Comparison of ENCODE assay signal across 26 cellular contexts in the genomic region with DNA sequence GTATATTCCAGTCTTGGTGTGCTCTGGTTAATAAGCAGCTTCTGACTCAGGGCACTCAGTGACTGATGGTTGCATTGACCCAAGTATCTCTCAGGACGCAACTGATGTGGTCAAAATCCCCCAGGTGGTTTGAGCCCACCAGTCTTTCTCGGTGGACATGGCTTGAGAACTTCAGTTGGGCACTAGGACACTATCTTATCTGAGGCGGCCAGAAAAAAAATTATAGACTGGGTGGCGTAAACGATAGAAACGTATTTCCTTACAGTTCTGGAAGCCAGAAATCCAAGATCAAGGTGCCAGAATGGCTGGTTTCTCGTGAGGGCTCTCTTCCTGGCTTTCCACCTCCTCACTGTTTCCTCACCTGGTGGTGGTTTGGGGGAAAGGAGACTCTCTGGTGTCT. TPM values are rescaled to one million over a fixed set of nuclear protein-coding genes. Genes with fewer than 3 reads are reported as not detected.
DNase-seq lines count a peak whose midpoint lies in the region; ATAC-seq and TF ChIP-seq lines count a peak whose summit lies in the region.
"Had no signal": no experiment of that assay in that cellular context is flagged by ENCODE, and none has a peak within 500 bp of the region (broad histone marks: within the 10 kb centered on the region; RNA-seq: fewer than 3 reads in every experiment).

No MANE protein-coding gene starts in this region.

- intact Hi-C loops in activated T-helper 1 cell treated with anti-CD3 and anti-CD28 coated beads, Interleukin-12 subunit alpha, Interleukin-12 subunit beta, Interleukin-2, Interleukin-4 antibody, amounts not matched to agents 30 ng/mL and 10 ng/mL and 1 ng/mL, durations not matched to agents 14 hours and 24 hours and 36 hours (cut with micrococcal nuclease), result loop anchor here (2.0 to 5.0 kb wide), 3 partner anchors 15 to 35 kb away; no protein-coding TSS in a partner anchor

- ATAC-seq in naive B cell (ENCODE audit: low read depth in 2 of 2), result no peak
- ATAC-seq: A549, HCT116, heart left ventricle had no signal

- H3K4me3 ChIP-seq in CD8-positive, alpha-beta memory T cell (ENCODE audit: low read length), result no peak overlapping the region
- H3K4me3 ChIP-seq: A549, heart left ventricle, prostate gland, upper lobe of left lung had no signal

- H3K27me3 Mint-ChIP-seq in activated CD4-positive, alpha-beta T cell treated with anti-CD3 and anti-CD28 coated beads, Interleukin-2, amount 10 ng/mL, durations not matched to agents 7 days and 5 days, result no peaks in the 10 kb centered on the region
- H3K27me3 Mint-ChIP-seq in CD8-positive, alpha-beta memory T cell, result no peaks in the 10 kb centered on the region
- peaks cover 1% of the 10 kb centered on the region for H3K27me3 Mint-ChIP-seq in activated T-helper 1 cell treated with anti-CD3 and anti-CD28 coated beads, Interleukin-12 subunit alpha, Interleukin-12 subunit beta, Interleukin-2, Interleukin-4 antibody, amounts not matched to agents 30 ng/mL and 10 ng/mL and 1 ng/mL, durations not matched to agents 14 hours and 24 hours and 36 hours (ENCODE audit: insufficient read depth)
- no peaks in the 10 kb centered on the region for H3K27me3 Mint-ChIP-seq in naive B cell
- peaks cover 4% of the 10 kb centered on the region for H3K27me3 Mint-ChIP-seq in endothelial cell (ENCODE audit: unreplicated experiment)
- H3K27me3 Mint-ChIP-seq: activated naive CD8-positive, alpha-beta T cell treated with anti-CD3 and anti-CD28 coated beads, Interleukin-2, amount 10 ng/mL, durations not matched to agents 7 days and 5 days had no signal

- no peaks in the 10 kb centered on the region for H3K27me3 ChIP-seq in CD8-positive, alpha-beta memory T cell (ENCODE audit: insufficient read depth, low read length, poor library complexity, severe bottlenecking)
- H3K27me3 ChIP-seq: upper lobe of left lung had no signal

- no peaks in the 10 kb centered on the region for H3K9me3 Mint-ChIP-seq in activated CD4-positive, alpha-beta T cell treated with anti-CD3 and anti-CD28 coated beads, Interleukin-2, amount 10 ng/mL, durations not matched to agents 7 days and 5 days
- H3K9me3 Mint-ChIP-seq in CD8-positive, alpha-beta memory T cell, result no peaks in the 10 kb centered on the region
- H3K9me3 Mint-ChIP-seq in activated T-helper 1 cell treated with anti-CD3 and anti-CD28 coated beads, Interleukin-12 subunit alpha, Interleukin-12 subunit beta, Interleukin-2, Interleukin-4 antibody, amounts not matched to agents 30 ng/mL and 10 ng/mL and 1 ng/mL, durations not matched to agents 14 hours and 24 hours and 36 hours, result no peaks in the 10 kb centered on the region
- H3K9me3 Mint-ChIP-seq in naive B cell (no peaks in the 10 kb centered on the region), endothelial cell (ENCODE audit: unreplicated experiment) (no peaks in the 10 kb centered on the region)
- H3K9me3 Mint-ChIP-seq: activated naive CD8-positive, alpha-beta T cell treated with anti-CD3 and anti-CD28 coated beads, Interleukin-2, amount 10 ng/mL, durations not matched to agents 7 days and 5 days had no signal

- no peaks in the 10 kb centered on the region for H3K36me3 ChIP-seq in CD8-positive, alpha-beta memory T cell (ENCODE audit: insufficient read depth, low read length)
- H3K36me3 ChIP-seq: heart left ventricle, neutrophil, prostate gland, upper lobe of left lung, WERI-Rb-1 had no signal

- DNase-seq in activated CD4-positive, alpha-beta T cell treated with anti-CD3 and anti-CD28 coated beads, Interleukin-2, amount 10 ng/mL, durations not matched to agents 7 days and 5 days, result no peak
- DNase-seq in activated CD4-positive, alpha-beta T cell treated with anti-CD3 and anti-CD28 coated beads, Interleukin-2, amount 50 U/mL, for 48 hours, result no peak
- DNase-seq in CD8-positive, alpha-beta memory T cell, result no peak
- no peak for DNase-seq in activated T-helper 1 cell treated with anti-CD3 and anti-CD28 coated beads, Interleukin-12 subunit alpha, Interleukin-12 subunit beta, Interleukin-2, Interleukin-4 antibody, amounts not matched to agents 30 ng/mL and 10 ng/mL and 1 ng/mL, durations not matched to agents 14 hours and 24 hours and 36 hours (ENCODE audit: low spot score)
- DNase-seq in naive B cell (no peak), endothelial cell (ENCODE audit: low spot score) (no peak), NCI-H2081 (lab: John Stamatoyannopoulos, UW) (no peak)
- DNase-seq in activated CD4-positive, CD25-positive, alpha-beta regulatory T cell (lab: John Stamatoyannopoulos, UW), result no peak
- DNase-seq: activated naive CD8-positive, alpha-beta T cell treated with anti-CD3 and anti-CD28 coated beads, Interleukin-2, amount 10 ng/mL, durations not matched to agents 7 days and 5 days; DMS79 treated with DMSO at 0.1 percent for 48 hours; erythroblast; heart left ventricle; mammary epithelial cell; NCI-H1092 treated with DMSO at 0.1 percent for 48 hours; NCI-H1930; NCI-H526 treated with DMSO at 0.1 percent for 48 hours; RPMI8226; stimulated activated CD4-positive, alpha-beta T cell treated with anti-CD3 and anti-CD28 coated beads, Interleukin-15, amount 100 ng/mL, for 24 hours; upper lobe of left lung; WERI-Rb-1 had no signal

- no peaks in the 10 kb centered on the region for H3K9me3 ChIP-seq in CD8-positive, alpha-beta memory T cell (ENCODE audit: low read length)
- H3K9me3 ChIP-seq: A549, Caco-2, heart left ventricle, neutrophil, prostate gland, upper lobe of left lung had no signal

- peaks cover 63% of the 10 kb centered on the region for H3K4me1 ChIP-seq in CD8-positive, alpha-beta memory T cell (ENCODE audit: insufficient read depth, low read length)
- H3K4me1 ChIP-seq: A549, Caco-2, prostate gland, upper lobe of left lung had no signal

- POLR2A ChIA-PET in activated CD4-positive, alpha-beta T cell treated with anti-CD3 and anti-CD28 coated beads, Interleukin-2, amount 10 ng/mL, durations not matched to agents 7 days and 5 days (lab: Charles Lee), result no interaction called here
- POLR2A ChIA-PET in CD8-positive, alpha-beta memory T cell (lab: Charles Lee), result no interaction called here

- H3K4me3 Mint-ChIP-seq in activated CD4-positive, alpha-beta T cell treated with anti-CD3 and anti-CD28 coated beads, Interleukin-2, amount 10 ng/mL, durations not matched to agents 7 days and 5 days, result no peak overlapping the region
- peak overlapping the region in 2 of 7 donors; percentile 5 to 72 for H3K4me3 Mint-ChIP-seq in CD8-positive, alpha-beta memory T cell
- H3K4me3 Mint-ChIP-seq in activated T-helper 1 cell treated with anti-CD3 and anti-CD28 coated beads, Interleukin-12 subunit alpha, Interleukin-12 subunit beta, Interleukin-2, Interleukin-4 antibody, amounts not matched to agents 30 ng/mL and 10 ng/mL and 1 ng/mL, durations not matched to agents 14 hours and 24 hours and 36 hours, result no peak overlapping the region
- peak overlapping the region in 4 of 8 donors; percentile 49 to 79 (median 56) for H3K4me3 Mint-ChIP-seq in naive B cell
- no peak overlapping the region for H3K4me3 Mint-ChIP-seq in endothelial cell (ENCODE audit: unreplicated experiment)

- H3K27ac ChIP-seq in CD8-positive, alpha-beta memory T cell (ENCODE audit: low read depth, low read length), result no peak overlapping the region
- H3K27ac ChIP-seq: A549, heart left ventricle, neutrophil, prostate gland, upper lobe of left lung, WERI-Rb-1 had no signal

- CTCF ChIA-PET in activated CD4-positive, alpha-beta T cell treated with anti-CD3 and anti-CD28 coated beads, Interleukin-2, amount 10 ng/mL, durations not matched to agents 7 days and 5 days (lab: Charles Lee), result interaction anchor here (1.2 to 2.3 kb wide), 2 partner anchors 11 to 14 kb away, joined by 3 to 10 read pairs; no protein-coding TSS in a partner anchor
- CTCF ChIA-PET in CD8-positive, alpha-beta memory T cell (lab: Charles Lee), result interaction anchor here (1.5 to 3.8 kb wide), 4 partner anchors 10 to 35 kb away, joined by 3 to 38 read pairs (median 6); no protein-coding TSS in a partner anchor

- TF ChIP-seq CTCF in endothelial cell (IDR thresholded peaks at IDR 0.05; ENCODE audit: unreplicated experiment), result no peak

- peak overlapping the region; percentile 7 for H3K27ac Mint-ChIP-seq in activated CD4-positive, alpha-beta T cell treated with anti-CD3 and anti-CD28 coated beads, Interleukin-2, amount 10 ng/mL, durations not matched to agents 7 days and 5 days
- H3K27ac Mint-ChIP-seq in CD8-positive, alpha-beta memory T cell, result peak overlapping the region; percentile 40 to 97 (median 90)
- peak overlapping the region; percentile 18 for H3K27ac Mint-ChIP-seq in activated T-helper 1 cell treated with anti-CD3 and anti-CD28 coated beads, Interleukin-12 subunit alpha, Interleukin-12 subunit beta, Interleukin-2, Interleukin-4 antibody, amounts not matched to agents 30 ng/mL and 10 ng/mL and 1 ng/mL, durations not matched to agents 14 hours and 24 hours and 36 hours
- H3K27ac Mint-ChIP-seq in naive B cell (peak overlapping the region; percentile 97 to 99 (median 98)), endothelial cell (ENCODE audit: unreplicated experiment) (no peak overlapping the region)
- H3K27ac Mint-ChIP-seq: activated naive CD8-positive, alpha-beta T cell treated with anti-CD3 and anti-CD28 coated beads, Interleukin-2, amount 10 ng/mL, durations not matched to agents 7 days and 5 days had no signal

- H3K4me1 Mint-ChIP-seq in activated CD4-positive, alpha-beta T cell treated with anti-CD3 and anti-CD28 coated beads, Interleukin-2, amount 10 ng/mL, durations not matched to agents 7 days and 5 days, result peaks cover 85% of the 10 kb centered on the region
- peaks cover 77 to 94% (median 93%) of the 10 kb centered on the region in 3 donors for H3K4me1 Mint-ChIP-seq in CD8-positive, alpha-beta memory T cell
- peaks cover 85% of the 10 kb centered on the region for H3K4me1 Mint-ChIP-seq in activated T-helper 1 cell treated with anti-CD3 and anti-CD28 coated beads, Interleukin-12 subunit alpha, Interleukin-12 subunit beta, Interleukin-2, Interleukin-4 antibody, amounts not matched to agents 30 ng/mL and 10 ng/mL and 1 ng/mL, durations not matched to agents 14 hours and 24 hours and 36 hours (ENCODE audit: low read depth)
- H3K4me1 Mint-ChIP-seq in naive B cell, result peaks cover 75 to 96% (median 95%) of the 10 kb centered on the region in 3 donors
- H3K4me1 Mint-ChIP-seq in endothelial cell (ENCODE audit: unreplicated experiment), result peaks cover 19% of the 10 kb centered on the region

- H3K36me3 Mint-ChIP-seq in activated CD4-positive, alpha-beta T cell treated with anti-CD3 and anti-CD28 coated beads, Interleukin-2, amount 10 ng/mL, durations not matched to agents 7 days and 5 days (ENCODE audit: low read depth), result peaks cover 50% of the 10 kb centered on the region
- peaks cover 0 to 52% (median 3%) of the 10 kb centered on the region in 3 donors for H3K36me3 Mint-ChIP-seq in CD8-positive, alpha-beta memory T cell
- peaks cover 51% of the 10 kb centered on the region for H3K36me3 Mint-ChIP-seq in activated T-helper 1 cell treated with anti-CD3 and anti-CD28 coated beads, Interleukin-12 subunit alpha, Interleukin-12 subunit beta, Interleukin-2, Interleukin-4 antibody, amounts not matched to agents 30 ng/mL and 10 ng/mL and 1 ng/mL, durations not matched to agents 14 hours and 24 hours and 36 hours (ENCODE audit: low read depth)
- H3K36me3 Mint-ChIP-seq in naive B cell, result peaks cover 8 to 9% of the 10 kb centered on the region in 2 donors
- peaks cover 4% of the 10 kb centered on the region for H3K36me3 Mint-ChIP-seq in endothelial cell (ENCODE audit: low read depth, unreplicated experiment)

RNA-seq across cellular contexts. Expression of a gene that starts 52.2 kb away (rescaled TPM):
- total RNA-seq in activated CD4-positive, alpha-beta T cell treated with anti-CD3 and anti-CD28 coated beads, Interleukin-2, amount 10 ng/mL, durations not matched to agents 7 days and 5 days, result 10 to 100 TPM; 63.6 to 67.4 TPM
- total RNA-seq in CD8-positive, alpha-beta memory T cell, result 100 to 1,000 TPM; 167 to 171 TPM
- 40.2 TPM for polyA plus RNA-seq in CD8-positive, alpha-beta memory T cell
- total RNA-seq in activated T-helper 1 cell treated with anti-CD3 and anti-CD28 coated beads, Interleukin-12 subunit alpha, Interleukin-12 subunit beta, Interleukin-2, Interleukin-4 antibody, amounts not matched to agents 30 ng/mL and 10 ng/mL and 1 ng/mL, durations not matched to agents 14 hours and 24 hours and 36 hours, result 139 and 143 TPM in 2 replicates
- 10 to 100 TPM; 22.1 to 54.6 (median 38.4) TPM for polyA plus RNA-seq in naive B cell (ENCODE audit: low read depth in 6 of 6)
- total RNA-seq in endothelial cell (ENCODE audit: unreplicated experiment), result 46.9 TPM
- total RNA-seq: Caco-2, fibroblast of villous mesenchyme had no signal
- polyA plus RNA-seq: mammary epithelial cell had no signal
